Comparison of ENCODE assay signal across 2 cellular contexts in genomic region chr10:48745662-48746245, GRCh38.
TF ChIP-seq lines count a peak whose summit lies in the region.

No MANE protein-coding gene starts in this region.

TF ChIP-seq in K562, 482 proteins besides CTCF, POLR2A, EP300 and RAD21:
- TF ChIP-seq BCLAF1 (IDR thresholded peaks at IDR 0.05; ENCODE audit: borderline replicate concordance in 1 of 2, control insufficient read depth in 1 of 2, low read depth in 2 of 2, low read length in 1 of 2) (no peak), FOXA3 (CRISPR knock-in tag; conservative IDR thresholded peaks at IDR 0.05 in 1 of 2, IDR thresholded peaks at IDR 0.05 in 1 of 2) (no peak), HNRNPLL (IDR thresholded peaks at IDR 0.05; ENCODE audit: low read depth, low read length, poor library complexity, severe bottlenecking) (peak; percentile 40), SMC3 (conservative IDR thresholded peaks at IDR 0.05; ENCODE audit: insufficient read depth, low read depth, low read length) (peak; percentile 66), ZNF780A (CRISPR knock-in tag; IDR thresholded peaks at IDR 0.05) (no peak)

TF ChIP-seq in HepG2, 621 proteins besides CTCF, POLR2A, EP300 and RAD21:
- peak; percentile 29; the same call in 1 of the 2 replicates for TF ChIP-seq STAG1 (CRISPR knock-in tag; IDR thresholded peaks at IDR 0.05)
- TF ChIP-seq ZUFSP (CRISPR knock-in tag; IDR thresholded peaks at IDR 0.05; ENCODE audit: borderline replicate concordance): no peak
